In the genomic region with DNA sequence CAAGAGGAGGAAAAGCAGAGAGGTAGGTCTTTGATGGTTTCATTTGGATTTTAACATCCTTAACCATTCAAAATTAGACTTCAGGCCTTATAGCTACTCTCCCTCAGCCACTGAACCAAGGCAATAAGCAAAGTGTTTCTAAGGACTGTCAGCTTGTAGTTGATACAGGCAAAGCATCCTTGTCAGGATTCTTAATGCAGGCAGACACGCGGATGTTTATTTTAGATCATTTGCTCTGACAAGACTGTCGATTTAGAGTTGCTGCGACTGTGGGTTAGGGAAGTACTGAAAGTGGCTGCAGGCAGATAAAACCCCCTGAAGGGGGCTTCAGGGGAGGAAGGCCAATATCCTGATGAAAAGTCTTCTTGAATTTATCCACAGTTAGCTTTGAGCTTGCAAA, we compare ENCODE assay signal across 21 cellular contexts.
"Had no signal": no experiment of that assay in that cellular context is flagged by ENCODE, and none has a peak within 500 bp of the region (broad histone marks: within the 10 kb centered on the region; RNA-seq: fewer than 3 reads in every experiment).

No MANE protein-coding gene starts in this region.

- H3K9me3 ChIP-seq: heart left ventricle, pancreas, stomach, uterus had no signal

- DNase-seq: cortex of kidney; dorsolateral prefrontal cortex; effector CD8-positive, alpha-beta T cell; heart left ventricle; hippocampal formation; left colon; left ventricle myocardium superior; mesenchymal stem cell; naive thymus-derived CD4-positive, alpha-beta T cell; occipital lobe; pancreas; right cardiac atrium; small intestine; stimulated activated CD4-positive, alpha-beta T cell treated with anti-CD3 and anti-CD28 coated beads, Interleukin-12 subunit alpha, Interleukin-12 subunit beta, amount 100 ng/mL, for 4 hours; stimulated activated naive CD4-positive, alpha-beta T cell; stomach; substantia nigra; trophoblast cell; uterus had no signal

- H3K4me1 ChIP-seq: heart left ventricle, pancreas, stomach, uterus had no signal

- H3K27me3 ChIP-seq: dorsolateral prefrontal cortex, heart left ventricle, pancreas, stomach, uterus had no signal

- H3K4me3 ChIP-seq: heart left ventricle, lung, pancreas, stomach, uterus had no signal

- H3K36me3 ChIP-seq: heart left ventricle, pancreas, stomach, uterus had no signal

- H3K27ac ChIP-seq: heart left ventricle, pancreas, stomach, uterus had no signal

- ATAC-seq: esophagus mucosa; heart left ventricle; left colon; left ventricle myocardium superior; naive thymus-derived CD4-positive, alpha-beta T cell; pancreas; right cardiac atrium had no signal
